Comparison of ENCODE assay signal across 30 cellular contexts in the genomic region with DNA sequence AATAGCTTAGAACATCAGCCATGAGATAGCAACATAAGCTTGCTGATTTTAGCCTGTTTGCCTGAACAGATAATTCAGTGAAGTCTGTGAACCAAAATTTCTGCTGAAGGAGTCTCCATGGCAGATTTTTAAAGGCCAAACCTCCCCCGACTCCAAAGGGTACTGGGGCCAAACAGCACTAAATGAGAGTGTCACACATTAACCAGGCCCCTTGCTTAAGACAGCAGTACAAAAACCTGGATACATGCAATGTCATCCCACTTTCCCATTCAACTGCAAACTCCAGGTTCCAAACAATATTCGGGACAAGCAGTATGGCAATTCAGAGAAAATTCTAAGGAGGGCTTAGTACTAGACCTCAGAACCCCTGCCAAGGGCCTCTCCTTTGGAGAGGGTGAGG. TPM values are rescaled to one million over a fixed set of nuclear protein-coding genes. Genes with fewer than 3 reads are reported as not detected.
"Had no signal": no experiment of that assay in that cellular context is flagged by ENCODE, and none has a peak within 500 bp of the region (broad histone marks: within the 10 kb centered on the region; RNA-seq: fewer than 3 reads in every experiment).

No MANE protein-coding gene starts in this region.

- H3K4me1 ChIP-seq: testis, thyroid gland, tibial artery, upper lobe of right lung, uterus, vagina had no signal

- ATAC-seq: stimulated activated effector memory CD8-positive, alpha-beta T cell treated with anti-CD3 and anti-CD28 coated beads, Interleukin-12 subunit alpha, Interleukin-12 subunit beta, amount 100 ng/mL, for 72 hours; stimulated activated memory B cell treated with anti-CD40 and anti-IgM and Interleukin-4, amounts not matched to agents 10 μg/mL and 1 μg/mL and 100 μg/mL, for 72 hours; stimulated activated naive B cell treated with anti-CD40 and anti-IgM and Interleukin-4, amounts not matched to agents 10 μg/mL and 1 μg/mL and 100 μg/mL, for 72 hours; stimulated activated naive CD8-positive, alpha-beta T cell treated with anti-CD3 and anti-CD28 coated beads, Interleukin-15, amount 100 ng/mL, for 72 hours; stimulated activated naive CD8-positive, alpha-beta T cell treated with anti-CD3 and anti-CD28 coated beads, Interleukin-15, Interleukin-2, amounts not matched to agents 100 U/mL and 50 U/mL, for 24 hours; upper lobe of right lung had no signal

- H3K27me3 ChIP-seq: stomach, suprapubic skin, testis, thyroid gland, tibial artery, tibial nerve, upper lobe of left lung, upper lobe of right lung, uterus, vagina had no signal

- H3K36me3 ChIP-seq: stomach, suprapubic skin, thoracic aorta, thyroid gland, tibial artery, tibial nerve, upper lobe of left lung, upper lobe of right lung, uterus, vagina had no signal

- H3K27ac ChIP-seq: stomach, suprapubic skin, testis, thoracic aorta, thyroid gland, tibial artery, tibial nerve, upper lobe of left lung, upper lobe of right lung, uterus, vagina had no signal

- H3K4me3 ChIP-seq: stomach, suprapubic skin, testis, thoracic aorta, thyroid gland, tibial artery, tibial nerve, upper lobe of left lung, upper lobe of right lung, uterus, vagina had no signal

- FAIRE-seq: urothelium cell line had no signal

- DNase-seq: stimulated activated CD4-positive, alpha-beta T cell treated with anti-CD3 and anti-CD28 coated beads, Interleukin-2, amount 100 ng/mL, for 48 hours; stimulated activated CD4-positive, alpha-beta T cell treated with anti-CD3 and anti-CD28 coated beads, Interleukin-4, amount 100 ng/mL, for 1 hour; stimulated activated CD4-positive, alpha-beta T cell treated with anti-CD3 and anti-CD28 coated beads, Interleukin-4, amount 100 ng/mL, for 24 hours; stimulated activated CD4-positive, alpha-beta T cell treated with anti-CD3 and anti-CD28 coated beads, Interleukin-4, amount 100 ng/mL, for 4 hours; stimulated activated CD8-positive, alpha-beta memory T cell treated with anti-CD3 and anti-CD28 coated beads, Interleukin-4, amount 100 ng/mL, for 48 hours; stimulated activated naive B cell treated with anti-CD40 and anti-IgM and Interleukin-4, amounts not matched to agents 10 μg/mL and 1 μg/mL and 100 μg/mL, for 72 hours; stimulated activated naive CD4-positive, alpha-beta T cell; stimulated activated naive CD4-positive, alpha-beta T cell treated with Interleukin-2 at 50 U/mL for 16 hours; stimulated activated naive CD8-positive, alpha-beta T cell treated with anti-CD3 and anti-CD28 coated beads, Interleukin-15, amount 100 ng/mL, for 72 hours; stimulated activated naive CD8-positive, alpha-beta T cell treated with anti-CD3 and anti-CD28 coated beads, Interleukin-15, Interleukin-2, amounts not matched to agents 100 U/mL and 50 U/mL, for 24 hours; stomach; substantia nigra; testis; thyroid gland; tibial artery; trophoblast cell; upper lobe of left lung; upper lobe of right lung; uterus had no signal

- H3K9me3 ChIP-seq: stomach, suprapubic skin, testis, thoracic aorta, thyroid gland, tibial artery, tibial nerve, upper lobe of left lung, upper lobe of right lung, uterus, vagina had no signal

RNA-seq across cellular contexts. Expression of a gene that starts 4.3 kb away (rescaled TPM):
- total RNA-seq: ureter, urinary bladder, uterus, vagina had no signal

RNA-seq across cellular contexts. Expression of a gene that starts 49.6 kb away (rescaled TPM):
- total RNA-seq: stomach, subcutaneous adipose tissue, temporal lobe, thoracic aorta, thyroid gland, tibial nerve, upper lobe of left lung, upper lobe of right lung, ureter, urinary bladder, uterus, vagina had no signal
- polyA plus RNA-seq: urinary bladder had no signal
